In genomic region chr19:18440421-18440877, GRCh38 we compare ENCODE assay signal across 8 cellular contexts. TPM values are rescaled to one million over a fixed set of nuclear protein-coding genes. Genes with fewer than 3 reads are reported as not detected.
A peak's percentile ranks its signal among the peaks of the same experiment; 100 is the strongest.
DNase-seq lines count a peak whose midpoint lies in the region; ATAC-seq, FAIRE-seq and TF ChIP-seq lines count a peak whose summit lies in the region.

No MANE protein-coding gene starts in this region.

- intact Hi-C loops in Right ventricle myocardium superior (cut with DNase I), result no loop called here

- peak overlapping the region; percentile 95 for H3K27ac ChIP-seq in cardiac muscle cell
- H3K27ac ChIP-seq in right atrium auricular region, result no peak overlapping the region

- H3K27me3 ChIP-seq in cardiac muscle cell (no peaks in the 10 kb centered on the region), right atrium auricular region (no peaks in the 10 kb centered on the region)

- ATAC-seq in GM19463 (IDR thresholded peaks at IDR 0.05; ENCODE audit: unreplicated experiment) (no peak), Right ventricle myocardium superior (ENCODE audit: poor library complexity) (no peak)

- no peaks in the 10 kb centered on the region for H3K9me3 ChIP-seq in cardiac muscle cell (ENCODE audit: low read depth)
- no peaks in the 10 kb centered on the region for H3K9me3 ChIP-seq in right atrium auricular region

- peaks cover 21% of the 10 kb centered on the region for H3K4me1 ChIP-seq in cardiac muscle cell (ENCODE audit: low read depth)
- peaks cover 0 to 31% of the 10 kb centered on the region in 2 donors for H3K4me1 ChIP-seq in right atrium auricular region

- peak in 1 of 2 donors; percentile 54 for DNase-seq in cardiac muscle cell (ENCODE audit: low read depth in 1 of 2, low spot score in 1 of 2)
- DNase-seq in right atrium auricular region (ENCODE audit: low spot score), result no peak
- peak; percentile 76 for DNase-seq in OCI-M1 (lab: John Stamatoyannopoulos, UW)
- DNase-seq in dermis blood vessel endothelial cell, result peak; percentile 44
- peak; percentile 21 for DNase-seq in urothelium cell line (ENCODE audit: low spot score)
- DNase-seq in T1000 (lab: John Stamatoyannopoulos, UW), result no peak
- no peak for DNase-seq in Right ventricle myocardium superior

- H3K4me3 ChIP-seq in cardiac muscle cell (no peak overlapping the region), right atrium auricular region (no peak overlapping the region)

- FAIRE-seq in urothelium cell line (lab: Jason Lieb, UNC), result no peak

- H3K36me3 ChIP-seq in cardiac muscle cell (peaks cover 9% of the 10 kb centered on the region), right atrium auricular region (peaks cover 22% of the 10 kb centered on the region)

- TF ChIP-seq CTCF in cardiac muscle cell (IDR thresholded peaks at IDR 0.05; ENCODE audit: low read depth, low read length) (peak; percentile 26), right atrium auricular region (IDR thresholded peaks at IDR 0.05) (peak in 1 of 2 donors; percentile 42)

RNA-seq across cellular contexts. Expression of gene ISYNA1, which starts 2.5 kb away (rescaled TPM):
- 218 and 298 TPM in 2 replicates for total RNA-seq in cardiac muscle cell
- 370 and 442 TPM in 2 replicates for polyA plus RNA-seq in cardiac muscle cell
- total RNA-seq in right atrium auricular region, result 10 to 100 TPM; 24.1 to 49.4 TPM
- total RNA-seq in dermis blood vessel endothelial cell, result 35.4 and 69.7 TPM in 2 replicates
- 26.0 TPM for total RNA-seq in Right ventricle myocardium superior

RNA-seq across cellular contexts. Expression of gene SSBP4, which starts 21.3 kb away (rescaled TPM):
- total RNA-seq in cardiac muscle cell (154 and 180 TPM in 2 replicates), right atrium auricular region (10 to 100 TPM; 31.7 to 59.5 TPM), dermis blood vessel endothelial cell (88.8 and 96.7 TPM in 2 replicates), Right ventricle myocardium superior (30.4 TPM)
- 151 and 175 TPM in 2 replicates for polyA plus RNA-seq in cardiac muscle cell

RNA-seq across cellular contexts. Expression of gene LRRC25, which starts 43.0 kb away (rescaled TPM):
- total RNA-seq in cardiac muscle cell (0.04 TPM in 1 of 2 replicates, not detected in the other), right atrium auricular region (1 to 10 TPM; 2.6 to 6.8 TPM), dermis blood vessel endothelial cell (not detected in 2 replicates), Right ventricle myocardium superior (3.6 TPM)
- polyA plus RNA-seq in cardiac muscle cell, result not detected in 2 replicates

RNA-seq across cellular contexts. Expression of gene GDF15, which starts 54.5 kb away (rescaled TPM):
- total RNA-seq in cardiac muscle cell (2.9 and 10.0 TPM in 2 replicates), right atrium auricular region (1 to 10 TPM; 1.1 to 2.7 TPM), dermis blood vessel endothelial cell (106 and 152 TPM in 2 replicates), Right ventricle myocardium superior (0.54 TPM)
- 2.4 and 8.2 TPM in 2 replicates for polyA plus RNA-seq in cardiac muscle cell

Comparison
In these comparisons a context has a peak if more than half of its experiments do, and no peak if none do; other contexts are left out.
1. DNase-seq: peak in OCI-M1 (single experiment), dermis blood vessel endothelial cell (single experiment) and urothelium cell line (single experiment); none in right atrium auricular region (single experiment), T1000 (single experiment) and Right ventricle myocardium superior (single experiment).